Comparison of ENCODE assay signal across 26 cellular contexts in the genomic region with DNA sequence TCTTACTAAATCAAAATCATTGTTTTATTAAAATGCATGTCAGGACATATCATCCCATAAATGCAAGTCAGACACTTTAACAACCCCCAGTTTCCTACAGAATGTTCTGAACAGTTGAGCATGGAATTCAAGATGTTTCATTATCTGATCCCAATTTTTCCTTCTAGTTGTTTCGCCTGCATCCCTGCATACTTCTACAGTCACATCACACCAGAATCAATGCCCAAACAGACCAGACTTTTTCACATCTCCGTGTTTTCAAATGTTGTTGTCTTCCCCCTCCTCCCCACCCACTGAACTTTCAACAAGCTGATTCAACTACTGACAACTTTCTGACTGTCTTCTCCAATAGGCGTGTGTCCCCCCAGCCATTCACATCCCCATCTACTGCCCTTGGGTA.
"Had no signal": no experiment of that assay in that cellular context is flagged by ENCODE, and none has a peak within 500 bp of the region (broad histone marks: within the 10 kb centered on the region; RNA-seq: fewer than 3 reads in every experiment).

No MANE protein-coding gene starts in this region.

- H3K4me2 ChIP-seq: neural progenitor cell had no signal

- H3K27me3 ChIP-seq: esophagus squamous epithelium, gastrocnemius medialis, neural progenitor cell, ovary, sigmoid colon, stomach, thyroid gland, upper lobe of left lung had no signal

- H3K4me1 ChIP-seq: esophagus squamous epithelium, gastrocnemius medialis, neural progenitor cell, psoas muscle, sigmoid colon, stomach, thyroid gland, upper lobe of left lung had no signal

- H3K4me3 ChIP-seq: coronary artery, esophagus squamous epithelium, gastrocnemius medialis, lower lobe of right lung, mucosa of descending colon, neural progenitor cell, ovary, psoas muscle, sigmoid colon, stomach, thyroid gland, upper lobe of left lung had no signal

- H3K27ac ChIP-seq: coronary artery, esophagus squamous epithelium, gastrocnemius medialis, lower lobe of right lung, neural progenitor cell, ovary, psoas muscle, sigmoid colon, stomach, thyroid gland, upper lobe of left lung had no signal

- H3K9ac ChIP-seq: neural progenitor cell had no signal

- H2AFZ ChIP-seq: neural progenitor cell had no signal

- H3K36me3 ChIP-seq: esophagus squamous epithelium, gastrocnemius medialis, lower lobe of right lung, neural progenitor cell, ovary, sigmoid colon, stomach, thyroid gland, upper lobe of left lung had no signal

- ATAC-seq: gastrocnemius medialis; left ventricle myocardium superior; lower lobe of right lung; mucosa of descending colon; natural killer cell treated with Interleukin-12 subunit alpha and Interleukin-12 subunit beta and Interleukin-15 and Interleukin-18, amount 100 ng/mL, for 72 hours; psoas muscle; right cardiac atrium; stimulated activated effector memory CD8-positive, alpha-beta T cell treated with anti-CD3 and anti-CD28 coated beads, Interleukin-12 subunit alpha, Interleukin-12 subunit beta, amount 100 ng/mL, for 72 hours had no signal

- DNase-seq: dermis blood vessel endothelial cell; effector memory CD4-positive, alpha-beta T cell; erythroblast; esophagus squamous epithelium; foreskin fibroblast; gastrocnemius medialis; head of caudate nucleus; left ventricle myocardium superior; lower lobe of right lung; mucosa of descending colon; naive B cell; ovary; posterior cingulate gyrus; psoas muscle; right cardiac atrium; sigmoid colon; stimulated activated CD4-positive, alpha-beta T cell treated with anti-CD3 and anti-CD28 coated beads, Interleukin-2, amount 100 ng/mL, for 24 hours; stimulated activated CD4-positive, alpha-beta T cell treated with anti-CD3 and anti-CD28 coated beads, Interleukin-4, amount 100 ng/mL, for 24 hours; stimulated activated naive CD4-positive, alpha-beta T cell treated with Interleukin-2 at 50 U/mL for 16 hours; stomach; thyroid gland; upper lobe of left lung had no signal

- H3K9me3 ChIP-seq: esophagus squamous epithelium, gastrocnemius medialis, lower lobe of right lung, mucosa of descending colon, ovary, psoas muscle, sigmoid colon, stomach, thyroid gland, upper lobe of left lung had no signal
